ENCODE assay signal across 20 cellular contexts in genomic region chr11:117840881-117841581, GRCh38. TPM values are rescaled to one million over a fixed set of nuclear protein-coding genes. Genes with fewer than 3 reads are reported as not detected.
A peak's percentile ranks its signal among the peaks of the same experiment; 100 is the strongest.
DNase-seq lines count a peak whose midpoint lies in the region; ATAC-seq, FAIRE-seq and TF ChIP-seq lines count a peak whose summit lies in the region.
"Had no signal": no experiment of that assay in that cellular context is flagged by ENCODE, and none has a peak within 500 bp of the region (broad histone marks: within the 10 kb centered on the region; RNA-seq: fewer than 3 reads in every experiment).

No MANE protein-coding gene starts in this region.

- no peaks in the 10 kb centered on the region for H3K36me3 Mint-ChIP-seq in activated naive CD8-positive, alpha-beta T cell treated with anti-CD3 and anti-CD28 coated beads, Interleukin-2, amount 10 ng/mL, durations not matched to agents 7 days and 5 days
- H3K36me3 Mint-ChIP-seq in activated naive CD8-positive, alpha-beta T cell treated with anti-CD3 and anti-CD28 coated beads for 36 hours, result no peaks in the 10 kb centered on the region
- no peaks in the 10 kb centered on the region for H3K36me3 Mint-ChIP-seq in natural killer cell treated with Interleukin-12 subunit alpha and Interleukin-12 subunit beta and Interleukin-15 and Interleukin-18, amount 100 ng/mL, for 72 hours
- H3K36me3 Mint-ChIP-seq: IgD-negative memory B cell had no signal

- H3K4me1 Mint-ChIP-seq in activated naive CD8-positive, alpha-beta T cell treated with anti-CD3 and anti-CD28 coated beads, Interleukin-2, amount 10 ng/mL, durations not matched to agents 7 days and 5 days, result peaks cover 15% of the 10 kb centered on the region
- H3K4me1 Mint-ChIP-seq in activated naive CD8-positive, alpha-beta T cell treated with anti-CD3 and anti-CD28 coated beads for 36 hours, result peaks cover 6% of the 10 kb centered on the region
- peaks cover 10 to 19% of the 10 kb centered on the region in 2 donors for H3K4me1 Mint-ChIP-seq in natural killer cell treated with Interleukin-12 subunit alpha and Interleukin-12 subunit beta and Interleukin-15 and Interleukin-18, amount 100 ng/mL, for 72 hours (ENCODE audit: low read depth in 2 of 2)
- H3K4me1 Mint-ChIP-seq: IgD-negative memory B cell had no signal

- DNase-seq in activated naive CD8-positive, alpha-beta T cell treated with anti-CD3 and anti-CD28 coated beads, Interleukin-2, amount 10 ng/mL, durations not matched to agents 7 days and 5 days, result peak; percentile 14
- DNase-seq in activated naive CD8-positive, alpha-beta T cell treated with anti-CD3 and anti-CD28 coated beads for 36 hours, result no peak
- DNase-seq in bronchial epithelial cell (ENCODE audit: low read depth), result no peak
- peak; percentile 49 for DNase-seq in natural killer cell treated with Interleukin-12 subunit alpha and Interleukin-12 subunit beta and Interleukin-15 and Interleukin-18, amount 100 ng/mL, for 72 hours (ENCODE audit: low spot score)
- peak; percentile 44 for DNase-seq in upper lobe of right lung
- DNase-seq in NCI-H1092 treated with DMSO at 0.1 percent for 48 hours (lab: John Stamatoyannopoulos, UW), result no peak
- no peak for DNase-seq in stimulated activated CD4-positive, alpha-beta T cell treated with anti-CD3 and anti-CD28 coated beads, Interleukin-4, amount 100 ng/mL, for 4 hours
- DNase-seq in NCI-H1105 (lab: John Stamatoyannopoulos, UW), result no peak
- DNase-seq: ACHN; activated naive CD4-positive, alpha-beta T cell treated with anti-CD3 and anti-CD28 coated beads, Interleukin-2, amount 50 U/mL, for 16 hours; NCI-H146; PC-9; T-helper 9 cell had no signal

- H3K27me3 Mint-ChIP-seq in activated naive CD8-positive, alpha-beta T cell treated with anti-CD3 and anti-CD28 coated beads, Interleukin-2, amount 10 ng/mL, durations not matched to agents 7 days and 5 days, result peaks cover 8% of the 10 kb centered on the region
- no peaks in the 10 kb centered on the region for H3K27me3 Mint-ChIP-seq in activated naive CD8-positive, alpha-beta T cell treated with anti-CD3 and anti-CD28 coated beads for 36 hours
- H3K27me3 Mint-ChIP-seq in natural killer cell treated with Interleukin-12 subunit alpha and Interleukin-12 subunit beta and Interleukin-15 and Interleukin-18, amount 100 ng/mL, for 72 hours, result no peaks in the 10 kb centered on the region
- H3K27me3 Mint-ChIP-seq: activated T-cell treated with anti-CD3 and anti-CD28 coated beads, Interleukin-2, amount 50 U/mL, for 24 hours; CD4-positive, alpha-beta T cell had no signal

- no peak overlapping the region for H3K27ac ChIP-seq in upper lobe of right lung
- H3K27ac ChIP-seq: PC-9 had no signal

- POLR2A ChIA-PET in activated naive CD8-positive, alpha-beta T cell treated with anti-CD3 and anti-CD28 coated beads, Interleukin-2, amount 10 ng/mL, durations not matched to agents 7 days and 5 days (lab: Charles Lee), result interaction anchor here (0.7 kb wide), 1 partner anchor 106 kb away, joined by 3 read pairs; no protein-coding TSS in a partner anchor

- no peak for ATAC-seq in activated naive CD8-positive, alpha-beta T cell treated with anti-CD3 and anti-CD28 coated beads, Interleukin-2, amount 10 ng/mL, durations not matched to agents 7 days and 5 days (ENCODE audit: low read depth)
- ATAC-seq in natural killer cell treated with Interleukin-12 subunit alpha and Interleukin-12 subunit beta and Interleukin-15 and Interleukin-18, amount 100 ng/mL, for 72 hours, result no peak
- no peak for ATAC-seq in upper lobe of right lung

- peak; percentile 94 for FAIRE-seq in bronchial epithelial cell (lab: Jason Lieb, UNC)
- FAIRE-seq: astrocyte had no signal

- H3K4me3 ChIP-seq in bronchial epithelial cell (ENCODE audit: low read depth, low read length), result no peak overlapping the region
- no peak overlapping the region for H3K4me3 ChIP-seq in upper lobe of right lung
- H3K4me3 ChIP-seq: lung, ovary, PC-9 had no signal

- no peak overlapping the region for H3K27ac Mint-ChIP-seq in activated naive CD8-positive, alpha-beta T cell treated with anti-CD3 and anti-CD28 coated beads, Interleukin-2, amount 10 ng/mL, durations not matched to agents 7 days and 5 days
- H3K27ac Mint-ChIP-seq in activated naive CD8-positive, alpha-beta T cell treated with anti-CD3 and anti-CD28 coated beads for 36 hours, result no peak overlapping the region
- peak overlapping the region in 1 of 2 donors; percentile 46 for H3K27ac Mint-ChIP-seq in natural killer cell treated with Interleukin-12 subunit alpha and Interleukin-12 subunit beta and Interleukin-15 and Interleukin-18, amount 100 ng/mL, for 72 hours
- H3K27ac Mint-ChIP-seq: activated T-cell treated with anti-CD3 and anti-CD28 coated beads, Interleukin-2, amount 50 U/mL, for 24 hours; CD4-positive, alpha-beta T cell; IgD-negative memory B cell had no signal

- no peak overlapping the region for H3K4me3 Mint-ChIP-seq in activated naive CD8-positive, alpha-beta T cell treated with anti-CD3 and anti-CD28 coated beads, Interleukin-2, amount 10 ng/mL, durations not matched to agents 7 days and 5 days
- H3K4me3 Mint-ChIP-seq in activated naive CD8-positive, alpha-beta T cell treated with anti-CD3 and anti-CD28 coated beads for 36 hours, result no peak overlapping the region
- H3K4me3 Mint-ChIP-seq in natural killer cell treated with Interleukin-12 subunit alpha and Interleukin-12 subunit beta and Interleukin-15 and Interleukin-18, amount 100 ng/mL, for 72 hours, result no peak overlapping the region
- H3K4me3 Mint-ChIP-seq: activated T-cell treated with anti-CD3 and anti-CD28 coated beads, Interleukin-2, amount 50 U/mL, for 24 hours; CD4-positive, alpha-beta T cell had no signal

- peaks cover 6% of the 10 kb centered on the region for H3K4me1 ChIP-seq in upper lobe of right lung

- intact Hi-C loops in upper lobe of right lung (cut with DNase I), result loop anchor here (5.0 kb wide), 1 partner anchor 106 kb away; no protein-coding TSS in a partner anchor

- no peak for TF ChIP-seq CTCF in bronchial epithelial cell (IDR thresholded peaks at IDR 0.05; ENCODE audit: insufficient read depth, low read length, severe bottlenecking)
- no peak for TF ChIP-seq CTCF in upper lobe of right lung (IDR thresholded peaks at IDR 0.05)

- H3K27me3 ChIP-seq in bronchial epithelial cell (ENCODE audit: control insufficient read depth, insufficient read depth, low read length) (peaks cover 5% of the 10 kb centered on the region), upper lobe of right lung (no peaks in the 10 kb centered on the region)
- H3K27me3 ChIP-seq: ovary had no signal

- H3K9me3 ChIP-seq in upper lobe of right lung, result no peaks in the 10 kb centered on the region
- H3K9me3 ChIP-seq: ovary had no signal

- H3K9me3 Mint-ChIP-seq in activated naive CD8-positive, alpha-beta T cell treated with anti-CD3 and anti-CD28 coated beads, Interleukin-2, amount 10 ng/mL, durations not matched to agents 7 days and 5 days, result no peaks in the 10 kb centered on the region
- H3K9me3 Mint-ChIP-seq in activated naive CD8-positive, alpha-beta T cell treated with anti-CD3 and anti-CD28 coated beads for 36 hours, result no peaks in the 10 kb centered on the region
- no peaks in the 10 kb centered on the region for H3K9me3 Mint-ChIP-seq in natural killer cell treated with Interleukin-12 subunit alpha and Interleukin-12 subunit beta and Interleukin-15 and Interleukin-18, amount 100 ng/mL, for 72 hours
- H3K9me3 Mint-ChIP-seq: activated T-cell treated with anti-CD3 and anti-CD28 coated beads, Interleukin-2, amount 50 U/mL, for 24 hours; CD4-positive, alpha-beta T cell; IgD-negative memory B cell had no signal

- no peaks in the 10 kb centered on the region for H3K36me3 ChIP-seq in bronchial epithelial cell (ENCODE audit: control insufficient read depth, insufficient read depth, low read length)
- no peaks in the 10 kb centered on the region for H3K36me3 ChIP-seq in upper lobe of right lung
- H3K36me3 ChIP-seq: ovary had no signal

RNA-seq across cellular contexts. Expression of gene FXYD2, which starts 16.5 kb away (rescaled TPM):
- 10 to 100 TPM; 28.0 to 31.2 TPM for total RNA-seq in activated naive CD8-positive, alpha-beta T cell treated with anti-CD3 and anti-CD28 coated beads, Interleukin-2, amount 10 ng/mL, durations not matched to agents 7 days and 5 days
- total RNA-seq in activated naive CD8-positive, alpha-beta T cell treated with anti-CD3 and anti-CD28 coated beads for 36 hours, result 1 to 10 TPM; 8.3 to 8.8 TPM
- not detected in 2 replicates for total RNA-seq in bronchial epithelial cell
- 1 to 10 TPM in 1 of 2 donors, under 1 TPM in 1; 0.14 to 1.5 TPM for total RNA-seq in natural killer cell treated with Interleukin-12 subunit alpha and Interleukin-12 subunit beta and Interleukin-15 and Interleukin-18, amount 100 ng/mL, for 72 hours
- 3.6 TPM for total RNA-seq in upper lobe of right lung
- total RNA-seq: astrocyte, MCF 10A, PC-9 had no signal

RNA-seq across cellular contexts. Expression of gene FXYD6, which starts 35.4 kb away (rescaled TPM):
- total RNA-seq in activated naive CD8-positive, alpha-beta T cell treated with anti-CD3 and anti-CD28 coated beads, Interleukin-2, amount 10 ng/mL, durations not matched to agents 7 days and 5 days, result under 1 TPM in 1 of 2 experiments, not detected in 1; 0.31 TPM
- total RNA-seq in activated naive CD8-positive, alpha-beta T cell treated with anti-CD3 and anti-CD28 coated beads for 36 hours, result under 1 TPM in 1 of 2 experiments, not detected in 1; 0.18 TPM
- not detected in 2 replicates for total RNA-seq in bronchial epithelial cell
- total RNA-seq in natural killer cell treated with Interleukin-12 subunit alpha and Interleukin-12 subunit beta and Interleukin-15 and Interleukin-18, amount 100 ng/mL, for 72 hours, result not detected
- total RNA-seq in upper lobe of right lung, result 59.0 TPM
- total RNA-seq: CD4-positive, alpha-beta T cell; MCF 10A had no signal

RNA-seq across cellular contexts. Expression of gene DSCAML1, which starts 44.0 kb away (rescaled TPM):
- total RNA-seq in activated naive CD8-positive, alpha-beta T cell treated with anti-CD3 and anti-CD28 coated beads, Interleukin-2, amount 10 ng/mL, durations not matched to agents 7 days and 5 days, result 1 to 10 TPM; 1.4 to 3.1 TPM
- under 1 TPM; 0.87 to 0.94 TPM for total RNA-seq in activated naive CD8-positive, alpha-beta T cell treated with anti-CD3 and anti-CD28 coated beads for 36 hours
- total RNA-seq in bronchial epithelial cell (under 0.01 TPM in 1 of 2 replicates, not detected in the other), upper lobe of right lung (1.3 TPM)
- total RNA-seq in natural killer cell treated with Interleukin-12 subunit alpha and Interleukin-12 subunit beta and Interleukin-15 and Interleukin-18, amount 100 ng/mL, for 72 hours, result under 1 TPM in 1 of 2 donors, not detected in 1; 0.08 TPM
- total RNA-seq: MCF 10A, PC-9 had no signal

Comparison
In these comparisons a context has a peak if more than half of its experiments do, and no peak if none do; other contexts are left out.
1. DNase-seq: peak in activated naive CD8-positive, alpha-beta T cell treated with anti-CD3 and anti-CD28 coated beads, Interleukin-2, amount 10 ng/mL, durations not matched to agents 7 days and 5 days (single experiment), natural killer cell treated with Interleukin-12 subunit alpha and Interleukin-12 subunit beta and Interleukin-15 and Interleukin-18, amount 100 ng/mL, for 72 hours (single experiment) and upper lobe of right lung (single experiment); none in activated naive CD8-positive, alpha-beta T cell treated with anti-CD3 and anti-CD28 coated beads for 36 hours (single experiment), bronchial epithelial cell (single experiment), NCI-H1092 treated with DMSO at 0.1 percent for 48 hours (single experiment), stimulated activated CD4-positive, alpha-beta T cell treated with anti-CD3 and anti-CD28 coated beads, Interleukin-4, amount 100 ng/mL, for 4 hours (0 of 2) and NCI-H1105 (single experiment).
2. RNA of gene FXYD6, which starts 35.4 kb away (total RNA-seq): 59.0 TPM in upper lobe of right lung (single experiment); 0.31 TPM in activated naive CD8-positive, alpha-beta T cell treated with anti-CD3 and anti-CD28 coated beads, Interleukin-2, amount 10 ng/mL, durations not matched to agents 7 days and 5 days, 0.18 TPM in activated naive CD8-positive, alpha-beta T cell treated with anti-CD3 and anti-CD28 coated beads for 36 hours, not detected in bronchial epithelial cell and not detected in natural killer cell treated with Interleukin-12 subunit alpha and Interleukin-12 subunit beta and Interleukin-15 and Interleukin-18, amount 100 ng/mL, for 72 hours; every median in the first group is over 10 times any median in the second.